1 cellular context compared by ENCODE assay signal in genomic region chr1:24972257-24973242, GRCh38.
TF ChIP-seq lines count a peak whose summit lies in the region.

No MANE protein-coding gene starts in this region.

TF ChIP-seq in GM12878, 131 proteins besides CTCF, POLR2A, EP300 and RAD21 (continued from another document and continues in another):
- TF ChIP-seq E2F8 (IDR thresholded peaks at IDR 0.05; ENCODE audit: low read depth, partially characterized antibody) (no peak), IKZF2 (IDR thresholded peaks at IDR 0.05) (peak; percentile 60 to 65), SREBF1 (IDR thresholded peaks at IDR 0.05; ENCODE audit: low read length) (no peak), FOXM1 (IDR thresholded peaks at IDR 0.05; ENCODE audit: low read depth, low read length) (no peak), SRF (IDR thresholded peaks at IDR 0.05; ENCODE audit: low read depth in 2 of 2, low read length in 2 of 2) (no peak), HDAC2 (IDR thresholded peaks at IDR 0.05) (no peak), KLF5 (IDR thresholded peaks at IDR 0.05; ENCODE audit: partially characterized antibody) (no peak), TARDBP (IDR thresholded peaks at IDR 0.05; ENCODE audit: borderline replicate concordance) (no peak), NBN (IDR thresholded peaks at IDR 0.05) (no peak), ASH2L (IDR thresholded peaks at IDR 0.05; ENCODE audit: borderline replicate concordance, low read depth) (no peak), LARP7 (IDR thresholded peaks at IDR 0.05) (no peak), HSF1 (IDR thresholded peaks at IDR 0.05; ENCODE audit: low read depth, low read length) (no peak), SUPT20H (IDR thresholded peaks at IDR 0.05; ENCODE audit: borderline replicate concordance, control insufficient read depth, low read depth, low read length) (no peak), ZNF592 (IDR thresholded peaks at IDR 0.05) (no peak), MYC (IDR thresholded peaks at IDR 0.05; ENCODE audit: insufficient read depth, insufficient read length, insufficient replicate concordance, low read length, severe bottlenecking) (no peak), RUNX3 (IDR thresholded peaks at IDR 0.05; ENCODE audit: low read length) (no peak), ETV6 (conservative IDR thresholded peaks at IDR 0.05 in 1 of 2, IDR thresholded peaks at IDR 0.05 in 1 of 2; ENCODE audit: borderline replicate concordance in 1 of 2, low read depth in 1 of 2) (peak in 1 of 2 experiments; percentile 85; a peak in 2 of 4 replicates), GABPA (IDR thresholded peaks at IDR 0.05; ENCODE audit: low read depth) (no peak), SPI1 (IDR thresholded peaks at IDR 0.05; ENCODE audit: borderline replicate concordance, insufficient read depth, low read depth, low read length) (peak; percentile 60; the same call in 1 of the 2 replicates), PKNOX1 (IDR thresholded peaks at IDR 0.05) (no peak), KDM1A (IDR thresholded peaks at IDR 0.05; ENCODE audit: borderline replicate concordance) (no peak), NFIC (IDR thresholded peaks at IDR 0.05; ENCODE audit: low read depth, low read length) (no peak), ATF7 (IDR thresholded peaks at IDR 0.05; ENCODE audit: low read depth) (no peak), NR2C2 (IDR thresholded peaks at IDR 0.05; ENCODE audit: borderline replicate concordance, control insufficient read depth, insufficient read length, low read depth) (no peak), NRF1 (conservative IDR thresholded peaks at IDR 0.05; ENCODE audit: low read depth, low read length) (no peak), BCL11A (IDR thresholded peaks at IDR 0.05; ENCODE audit: low read depth, low read length) (no peak), CHD2 (IDR thresholded peaks at IDR 0.05; ENCODE audit: borderline replicate concordance, low read depth, low read length) (no peak), ZNF384 (IDR thresholded peaks at IDR 0.05; ENCODE audit: borderline replicate concordance, low read depth, low read length) (no peak), CBX3 (IDR thresholded peaks at IDR 0.05; ENCODE audit: borderline replicate concordance, low read depth) (no peak), EGR1 (IDR thresholded peaks at IDR 0.05; ENCODE audit: borderline replicate concordance in 1 of 2, low read depth in 2 of 2, low read length in 2 of 2) (no peak), ZNF622 (IDR thresholded peaks at IDR 0.05) (no peak), WRNIP1 (IDR thresholded peaks at IDR 0.05; ENCODE audit: borderline replicate concordance, low read depth, low read length) (no peak), CHD1 (IDR thresholded peaks at IDR 0.05; ENCODE audit: low read depth, low read length) (no peak), ZNF274 (IDR thresholded peaks at IDR 0.05; ENCODE audit: insufficient read depth, insufficient read length) (no peak), STAT3 (IDR thresholded peaks at IDR 0.05; ENCODE audit: low read depth, low read length) (no peak), BMI1 (IDR thresholded peaks at IDR 0.05; ENCODE audit: borderline replicate concordance) (no peak), SP1 (IDR thresholded peaks at IDR 0.05; ENCODE audit: low read depth, low read length) (no peak), NFXL1 (IDR thresholded peaks at IDR 0.05; ENCODE audit: borderline replicate concordance) (no peak), ZBTB11 (CRISPR knock-in tag; IDR thresholded peaks at IDR 0.05) (no peak)
- TF ChIP-seq, protein P1, sequence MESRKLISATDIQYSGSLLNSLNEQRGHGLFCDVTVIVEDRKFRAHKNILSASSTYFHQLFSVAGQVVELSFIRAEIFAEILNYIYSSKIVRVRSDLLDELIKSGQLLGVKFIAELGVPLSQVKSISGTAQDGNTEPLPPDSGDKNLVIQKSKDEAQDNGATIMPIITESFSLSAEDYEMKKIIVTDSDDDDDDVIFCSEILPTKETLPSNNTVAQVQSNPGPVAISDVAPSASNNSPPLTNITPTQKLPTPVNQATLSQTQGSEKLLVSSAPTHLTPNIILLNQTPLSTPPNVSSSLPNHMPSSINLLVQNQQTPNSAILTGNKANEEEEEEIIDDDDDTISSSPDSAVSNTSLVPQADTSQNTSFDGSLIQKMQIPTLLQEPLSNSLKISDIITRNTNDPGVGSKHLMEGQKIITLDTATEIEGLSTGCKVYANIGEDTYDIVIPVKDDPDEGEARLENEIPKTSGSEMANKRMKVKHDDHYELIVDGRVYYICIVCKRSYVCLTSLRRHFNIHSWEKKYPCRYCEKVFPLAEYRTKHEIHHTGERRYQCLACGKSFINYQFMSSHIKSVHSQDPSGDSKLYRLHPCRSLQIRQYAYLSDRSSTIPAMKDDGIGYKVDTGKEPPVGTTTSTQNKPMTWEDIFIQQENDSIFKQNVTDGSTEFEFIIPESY (IDR thresholded peaks at IDR 0.05), result no peak
- TF ChIP-seq, protein P2, sequence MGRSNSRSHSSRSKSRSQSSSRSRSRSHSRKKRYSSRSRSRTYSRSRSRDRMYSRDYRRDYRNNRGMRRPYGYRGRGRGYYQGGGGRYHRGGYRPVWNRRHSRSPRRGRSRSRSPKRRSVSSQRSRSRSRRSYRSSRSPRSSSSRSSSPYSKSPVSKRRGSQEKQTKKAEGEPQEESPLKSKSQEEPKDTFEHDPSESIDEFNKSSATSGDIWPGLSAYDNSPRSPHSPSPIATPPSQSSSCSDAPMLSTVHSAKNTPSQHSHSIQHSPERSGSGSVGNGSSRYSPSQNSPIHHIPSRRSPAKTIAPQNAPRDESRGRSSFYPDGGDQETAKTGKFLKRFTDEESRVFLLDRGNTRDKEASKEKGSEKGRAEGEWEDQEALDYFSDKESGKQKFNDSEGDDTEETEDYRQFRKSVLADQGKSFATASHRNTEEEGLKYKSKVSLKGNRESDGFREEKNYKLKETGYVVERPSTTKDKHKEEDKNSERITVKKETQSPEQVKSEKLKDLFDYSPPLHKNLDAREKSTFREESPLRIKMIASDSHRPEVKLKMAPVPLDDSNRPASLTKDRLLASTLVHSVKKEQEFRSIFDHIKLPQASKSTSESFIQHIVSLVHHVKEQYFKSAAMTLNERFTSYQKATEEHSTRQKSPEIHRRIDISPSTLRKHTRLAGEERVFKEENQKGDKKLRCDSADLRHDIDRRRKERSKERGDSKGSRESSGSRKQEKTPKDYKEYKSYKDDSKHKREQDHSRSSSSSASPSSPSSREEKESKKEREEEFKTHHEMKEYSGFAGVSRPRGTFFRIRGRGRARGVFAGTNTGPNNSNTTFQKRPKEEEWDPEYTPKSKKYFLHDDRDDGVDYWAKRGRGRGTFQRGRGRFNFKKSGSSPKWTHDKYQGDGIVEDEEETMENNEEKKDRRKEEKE (IDR thresholded peaks at IDR 0.05), result no peak
